16 cellular contexts compared by ENCODE assay signal in genomic region chr6:47700051-47700450, GRCh38. TPM values are rescaled to one million over a fixed set of nuclear protein-coding genes. Genes with fewer than 3 reads are reported as not detected.
A peak's percentile ranks its signal among the peaks of the same experiment; 100 is the strongest.
DNase-seq lines count a peak whose midpoint lies in the region; ATAC-seq and TF ChIP-seq lines count a peak whose summit lies in the region.
"Had no signal": no experiment of that assay in that cellular context is flagged by ENCODE, and none has a peak within 500 bp of the region (broad histone marks: within the 10 kb centered on the region; RNA-seq: fewer than 3 reads in every experiment).

No MANE protein-coding gene starts in this region.

- no peak overlapping the region for H3K27ac Mint-ChIP-seq in T-helper 2 cell treated with Interferon-gamma antibody and Interleukin-4, amounts not matched to agents 5 μg/mL and 100 μg/mL, for 36 hours
- H3K27ac Mint-ChIP-seq in CD8-positive, alpha-beta memory T cell: no peak overlapping the region

- H3K56ac ChIP-seq in IMR-90 (ENCODE audit: extremely low read depth, insufficient read depth, low read length): no peak overlapping the region

- TF ChIP-seq CTCF in IMR-90 (conservative IDR thresholded peaks at IDR 0.05; ENCODE audit: low read depth, low read length) (no peak), cardiac fibroblast (IDR thresholded peaks at IDR 0.05; ENCODE audit: low read depth, low read length) (no peak), tibial nerve (IDR thresholded peaks at IDR 0.05) (no peak)

- H3K9me3 Mint-ChIP-seq in T-helper 2 cell treated with Interferon-gamma antibody and Interleukin-4, amounts not matched to agents 5 μg/mL and 100 μg/mL, for 36 hours: no peaks in the 10 kb centered on the region
- H3K9me3 Mint-ChIP-seq in CD8-positive, alpha-beta memory T cell: no peaks in the 10 kb centered on the region

- no TSS peak for BruUV-seq in IMR-90 (replicated peaks; lab: Mats Ljungman, UMichigan)

- H3K27ac ChIP-seq in IMR-90 (ENCODE audit: insufficient read depth, low read length) (no peak overlapping the region), mesodermal cell (ENCODE audit: low read depth, low read length, severe bottlenecking) (peak overlapping the region; percentile 54), tibial nerve (no peak overlapping the region)
- no peak overlapping the region for H3K27ac ChIP-seq in CD8-positive, alpha-beta memory T cell (ENCODE audit: low read depth, low read length)
- H3K27ac ChIP-seq: C4-2B, pancreas, thoracic aorta had no signal

- DNase-seq in Caki2 (ENCODE audit: low read depth) (peak; percentile 70), IMR-90 (peak; percentile 16), cardiac fibroblast (ENCODE audit: low read depth in 2 of 2) (peak; percentile 74 to 80), tibial nerve (ENCODE audit: low spot score in 2 of 2) (no peak), NCI-H2107 (lab: John Stamatoyannopoulos, UW) (no peak)
- no peak for DNase-seq in T-helper 2 cell treated with Interferon-gamma antibody and Interleukin-4, amounts not matched to agents 5 μg/mL and 100 μg/mL, for 36 hours (ENCODE audit: low spot score)
- no peak for DNase-seq in CD8-positive, alpha-beta memory T cell
- DNase-seq: KBM-7, NCI-H510A treated with DMSO at 0.1 percent for 48 hours, pancreas, T-helper 1 cell had no signal

- no peak overlapping the region for H3K4me3 Mint-ChIP-seq in T-helper 2 cell treated with Interferon-gamma antibody and Interleukin-4, amounts not matched to agents 5 μg/mL and 100 μg/mL, for 36 hours
- H3K4me3 Mint-ChIP-seq in CD8-positive, alpha-beta memory T cell: no peak overlapping the region

- no peaks in the 10 kb centered on the region for H4K20me1 ChIP-seq in IMR-90 (ENCODE audit: insufficient read depth, low read length)

- dilution Hi-C loops in IMR-90 (cut with HindIII; ENCODE audit: low sequenced_read_pairs, unreplicated experiment): no loop called here

- no peaks in the 10 kb centered on the region for H3K4me1 ChIP-seq in IMR-90 (ENCODE audit: control insufficient read depth, insufficient read depth, low read length)
- H3K4me1 ChIP-seq in mesodermal cell (ENCODE audit: control insufficient read depth, insufficient read depth, low read length, poor library complexity, severe bottlenecking): peaks cover 25% of the 10 kb centered on the region
- no peaks in the 10 kb centered on the region for H3K4me1 ChIP-seq in tibial nerve
- no peaks in the 10 kb centered on the region for H3K4me1 ChIP-seq in CD8-positive, alpha-beta memory T cell (ENCODE audit: insufficient read depth, low read length)
- H3K4me1 ChIP-seq: pancreas had no signal

- H3K4me3 ChIP-seq in IMR-90 (ENCODE audit: insufficient read depth, low read depth, low read length) (no peak overlapping the region), cardiac fibroblast (replicated peaks in 1 of 2; ENCODE audit: low read depth in 2 of 2, low read length in 2 of 2) (no peak overlapping the region), mesodermal cell (ENCODE audit: extremely low read depth, insufficient read depth, low read length, poor library complexity, severe bottlenecking) (no peak overlapping the region), tibial nerve (no peak overlapping the region)
- no peak overlapping the region for H3K4me3 ChIP-seq in CD8-positive, alpha-beta memory T cell (ENCODE audit: low read length)
- H3K4me3 ChIP-seq: pancreas, thoracic aorta had no signal

- H3K4me2 ChIP-seq in IMR-90 (ENCODE audit: low read depth, low read length): no peak overlapping the region

- intact Hi-C loops in IMR-90 (cut with micrococcal nuclease): no loop called here

- no peak overlapping the region for H3K23ac ChIP-seq in IMR-90 (ENCODE audit: low read depth, low read length)

- TF ChIP-seq EP300 in tibial nerve (IDR thresholded peaks at IDR 0.05): no peak

- H3K36me3 ChIP-seq in IMR-90 (ENCODE audit: control insufficient read depth, insufficient read depth, low read length): no peaks in the 10 kb centered on the region
- no peaks in the 10 kb centered on the region for H3K36me3 ChIP-seq in mesodermal cell (ENCODE audit: control insufficient read depth, insufficient read depth, low read length)
- no peaks in the 10 kb centered on the region for H3K36me3 ChIP-seq in tibial nerve
- no peaks in the 10 kb centered on the region for H3K36me3 ChIP-seq in CD8-positive, alpha-beta memory T cell (ENCODE audit: insufficient read depth, low read length)
- H3K36me3 ChIP-seq: pancreas, thoracic aorta had no signal

- no peaks in the 10 kb centered on the region for H3K79me1 ChIP-seq in IMR-90 (ENCODE audit: low read depth in 1 of 2, low read length in 2 of 2)

- peaks cover 2% of the 10 kb centered on the region for H3K27me3 Mint-ChIP-seq in T-helper 2 cell treated with Interferon-gamma antibody and Interleukin-4, amounts not matched to agents 5 μg/mL and 100 μg/mL, for 36 hours (ENCODE audit: low read depth)
- H3K27me3 Mint-ChIP-seq in CD8-positive, alpha-beta memory T cell: peaks cover 0 to 1% of the 10 kb centered on the region in 2 donors

- peak; percentile 40; the same call in 1 of the 2 replicates for ATAC-seq in IMR-90 (ENCODE audit: low read depth)
- ATAC-seq: left lobe of liver had no signal

- no peak overlapping the region for H2AK9ac ChIP-seq in IMR-90 (replicated peaks; ENCODE audit: low read depth, low read length, poor library complexity)

- H3K4me1 Mint-ChIP-seq in T-helper 2 cell treated with Interferon-gamma antibody and Interleukin-4, amounts not matched to agents 5 μg/mL and 100 μg/mL, for 36 hours (ENCODE audit: low read depth): peaks cover 2% of the 10 kb centered on the region
- no peaks in the 10 kb centered on the region for H3K4me1 Mint-ChIP-seq in CD8-positive, alpha-beta memory T cell

- H3K36me3 Mint-ChIP-seq in T-helper 2 cell treated with Interferon-gamma antibody and Interleukin-4, amounts not matched to agents 5 μg/mL and 100 μg/mL, for 36 hours (ENCODE audit: low read depth): no peaks in the 10 kb centered on the region
- no peaks in the 10 kb centered on the region for H3K36me3 Mint-ChIP-seq in CD8-positive, alpha-beta memory T cell

- no peak overlapping the region for H3K14ac ChIP-seq in IMR-90 (replicated peaks; ENCODE audit: low read depth, low read length)

- H2BK15ac ChIP-seq in IMR-90 (ENCODE audit: low read depth, low read length): no peak overlapping the region

- H3K9me3 ChIP-seq in IMR-90 (ENCODE audit: control insufficient read depth, insufficient read depth, low read length): no peaks in the 10 kb centered on the region
- H3K9me3 ChIP-seq in mesodermal cell (ENCODE audit: control insufficient read depth, low read length): no peaks in the 10 kb centered on the region
- H3K9me3 ChIP-seq in tibial nerve: no peaks in the 10 kb centered on the region
- H3K9me3 ChIP-seq in CD8-positive, alpha-beta memory T cell (ENCODE audit: low read length): no peaks in the 10 kb centered on the region
- H3K9me3 ChIP-seq: pancreas, thoracic aorta had no signal

- H2BK120ac ChIP-seq in IMR-90 (ENCODE audit: low read depth, low read length): no peak overlapping the region

- H2BK20ac ChIP-seq in IMR-90 (ENCODE audit: low read depth, low read length): no peak overlapping the region

- no peak overlapping the region for H4K91ac ChIP-seq in IMR-90 (ENCODE audit: insufficient read depth, low read depth, low read length)

- H3K27me3 ChIP-seq in IMR-90 (ENCODE audit: control insufficient read depth, insufficient read depth, low read length): no peaks in the 10 kb centered on the region
- no peaks in the 10 kb centered on the region for H3K27me3 ChIP-seq in tibial nerve
- no peaks in the 10 kb centered on the region for H3K27me3 ChIP-seq in CD8-positive, alpha-beta memory T cell (ENCODE audit: insufficient read depth, low read length, poor library complexity, severe bottlenecking)
- H3K27me3 ChIP-seq: pancreas had no signal

- no peak overlapping the region for H3K4ac ChIP-seq in IMR-90 (ENCODE audit: low read depth, low read length)

- POLR2A ChIA-PET in IMR-90 (lab: Charles Lee; ENCODE audit: unreplicated experiment): no interaction called here
- POLR2A ChIA-PET in CD8-positive, alpha-beta memory T cell (lab: Charles Lee): no interaction called here

- H2AFZ ChIP-seq in IMR-90 (replicated peaks; ENCODE audit: low read length, poor library complexity): no peak overlapping the region

- CTCF ChIA-PET in IMR-90 (lab: Yijun Ruan, JAX): no interaction called here
- CTCF ChIA-PET in CD8-positive, alpha-beta memory T cell (lab: Charles Lee): no interaction called here

- H3K18ac ChIP-seq in IMR-90 (ENCODE audit: low read depth, low read length): no peak overlapping the region

- no peak overlapping the region for H4K5ac ChIP-seq in IMR-90 (ENCODE audit: low read depth, low read length)

- TF ChIP-seq POLR2A in IMR-90 (IDR thresholded peaks at IDR 0.05; ENCODE audit: low read depth, low read length) (no peak), tibial nerve (IDR thresholded peaks at IDR 0.05) (no peak)

- in situ Hi-C loops in Caki2 (cut with HindIII; ENCODE audit: low pct_unique_long_range_greater_than_20kb, low sequenced_read_pairs): no loop called here
- in situ Hi-C loops in IMR-90 (cut with MboI; ENCODE audit: low sequenced_read_pairs): no loop called here

- no peak overlapping the region for H2BK5ac ChIP-seq in IMR-90 (ENCODE audit: low read depth, low read length, poor library complexity, severe bottlenecking)

- H2AK5ac ChIP-seq in IMR-90 (ENCODE audit: low read depth, low read length): no peak overlapping the region

- no peaks in the 10 kb centered on the region for H3K9me1 ChIP-seq in IMR-90 (ENCODE audit: insufficient read depth, low read length)

- 100% methylated on average over 1 of the region's 5 CpGs; no CpG with 5 or more reads in 1 of the 2 experiments for WGBS in IMR-90 (ENCODE audit: extremely low coverage in 2 of 2, insufficient read length in 1 of 2), 2 experiments
- WGBS in mesodermal cell (ENCODE audit: insufficient coverage in 2 of 2), 2 experiments: 91 to 96% methylated on average over 2 to 5 of the region's 5 CpGs
- 79 to 86% methylated on average over 5 of the region's 5 CpGs for WGBS in tibial nerve, 2 donors

- no peak overlapping the region for H4K8ac ChIP-seq in IMR-90 (ENCODE audit: low read depth in 2 of 2, low read length in 2 of 2)

- no peak for TF ChIP-seq RAD21 in IMR-90 (IDR thresholded peaks at IDR 0.05; ENCODE audit: low read length)

- H3K9ac ChIP-seq in IMR-90 (ENCODE audit: low read depth, low read length): no peak overlapping the region

TF ChIP-seq in IMR-90, 13 proteins besides CTCF, POLR2A, EP300 and RAD21 (continues in another document):
- no peak for TF ChIP-seq NFE2L2 (IDR thresholded peaks at IDR 0.05; ENCODE audit: low read depth, low read length)
- no peak for TF ChIP-seq CHD1 (IDR thresholded peaks at IDR 0.05; ENCODE audit: low read depth, low read length)
- TF ChIP-seq SMC3 (IDR thresholded peaks at IDR 0.05; ENCODE audit: low read depth, low read length): no peak

RNA-seq across cellular contexts. Expression of gene ADGRF4, which starts 1.7 kb away (rescaled TPM):
- total RNA-seq in Caki2 (2014; rRNA removed; shearing (Covaris generic); ENCODE audit: low replicate concordance): 3.9 and 6.5 TPM in 2 replicates
- total RNA-seq in IMR-90 (2012; rRNA removed) (under 0.01 TPM in 1 of 2 replicates, not detected in the other), tibial nerve (not detected)
- 0.02 and 0.03 TPM in 2 replicates for polyA plus RNA-seq in IMR-90 (2012; rRNA removed)
- polyA plus RNA-seq in IMR-90 (2012; cell fraction: cytosol; rRNA removed): 0.04 TPM in 1 of 2 replicates, not detected in the other
- polyA plus RNA-seq in IMR-90 (2012; cell fraction: nucleus; rRNA removed; ENCODE audit: low replicate concordance): 0.09 TPM in 1 of 2 replicates, not detected in the other
- 1.5 TPM for polyA plus RNA-seq in mesodermal cell (2013, experiment 1 of 2)
- 1.9 TPM for polyA plus RNA-seq in mesodermal cell (2013, experiment 2 of 2)
- not detected for total RNA-seq in CD8-positive, alpha-beta memory T cell
- not detected for polyA plus RNA-seq in CD8-positive, alpha-beta memory T cell
- total RNA-seq: activated CD8-positive, alpha-beta memory T cell treated with anti-CD3 and anti-CD28 coated beads for 36 hours; left lobe of liver; pancreas; thoracic aorta had no signal

Comparison
In these comparisons a context has a peak if more than half of its experiments do, and no peak if none do; other contexts are left out.
1. DNase-seq: peak in Caki2 (single experiment), IMR-90 (single experiment) and cardiac fibroblast (2 of 2); none in tibial nerve (0 of 2), T-helper 2 cell treated with Interferon-gamma antibody and Interleukin-4, amounts not matched to agents 5 μg/mL and 100 μg/mL, for 36 hours (single experiment), NCI-H2107 (single experiment) and CD8-positive, alpha-beta memory T cell (0 of 5).